ENCODE assay signal across 9 cellular contexts in genomic region chr1:19113362-19114092, GRCh38.
DNase-seq lines count a peak whose midpoint lies in the region; ATAC-seq and TF ChIP-seq lines count a peak whose summit lies in the region.
"Had no signal": no experiment of that assay in that cellular context is flagged by ENCODE, and none has a peak within 500 bp of the region (broad histone marks: within the 10 kb centered on the region; RNA-seq: fewer than 3 reads in every experiment).

No MANE protein-coding gene starts in this region.

- no peak overlapping the region for H3K27ac ChIP-seq in CD4-positive, alpha-beta T cell (ENCODE audit: low read depth, low read length)
- H3K27ac ChIP-seq in SJSA1 = no peak overlapping the region
- H3K27ac ChIP-seq: upper lobe of left lung had no signal

- H3K27me3 Mint-ChIP-seq in CD4-positive, alpha-beta T cell = no peaks in the 10 kb centered on the region

- no peaks in the 10 kb centered on the region for H3K9me3 ChIP-seq in CD4-positive, alpha-beta T cell (ENCODE audit: control insufficient read depth, low read length)
- H3K9me3 ChIP-seq in SJSA1 (replicated peaks) = no peaks in the 10 kb centered on the region
- H3K9me3 ChIP-seq: upper lobe of left lung had no signal

- peak; percentile 36 for TF ChIP-seq CTCF in CD4-positive, alpha-beta T cell (IDR thresholded peaks at IDR 0.05)

- no peaks in the 10 kb centered on the region for H3K27me3 ChIP-seq in CD4-positive, alpha-beta T cell (ENCODE audit: control insufficient read depth, insufficient read depth, low read length)
- H3K27me3 ChIP-seq in SJSA1 (replicated peaks) = no peaks in the 10 kb centered on the region
- H3K27me3 ChIP-seq: upper lobe of left lung had no signal

- H3K4me3 Mint-ChIP-seq in CD4-positive, alpha-beta T cell = no peak overlapping the region

- CTCF ChIA-PET in CD4-positive, alpha-beta T cell (lab: Charles Lee) = interaction anchor here (0.7 to 1.6 kb wide), 5 partner anchors 10 to 229 kb away, joined by 3 to 13 read pairs (median 6); no protein-coding TSS in a partner anchor

- no peak overlapping the region for H3K4me3 ChIP-seq in SJSA1
- H3K4me3 ChIP-seq: upper lobe of left lung had no signal

- H3K36me3 ChIP-seq in SJSA1 = peaks cover 98% of the 10 kb centered on the region

- H3K9me3 Mint-ChIP-seq in CD4-positive, alpha-beta T cell = no peaks in the 10 kb centered on the region

- DNase-seq in CD4-positive, alpha-beta T cell = peak in 9 of 10 experiments; percentile 10 to 37 (median 15)
- DNase-seq in H4 (ENCODE audit: low spot score) (peak; percentile 35), SJSA1 (ENCODE audit: low read depth in 1 of 2, low spot score in 2 of 2) (peak; percentile 11 to 43), T47D (ENCODE audit: low read depth in 1 of 2, low spot score in 1 of 2) (peak; percentile 26 to 63), mucosa of gallbladder (ENCODE audit: low spot score) (peak; percentile 15), sciatic nerve (ENCODE audit: low spot score) (no peak)
- DNase-seq: upper lobe of left lung had no signal

- POLR2A ChIA-PET in CD4-positive, alpha-beta T cell (lab: Charles Lee) = interaction anchor here (0.7 to 1.4 kb wide), 2 partner anchors 66 to 211 kb away, joined by 3 to 8 read pairs; partner anchors contain the start of gene ALDH4A1

- ATAC-seq in CD4-positive, alpha-beta T cell (ENCODE audit: poor library complexity) = peak; percentile 74
- ATAC-seq in GM19463 (IDR thresholded peaks at IDR 0.05; ENCODE audit: unreplicated experiment) (no peak), sciatic nerve (no peak), GM19467 (IDR thresholded peaks at IDR 0.05; ENCODE audit: unreplicated experiment) (no peak)

- no peaks in the 10 kb centered on the region for H3K4me1 ChIP-seq in SJSA1 (replicated peaks)
- H3K4me1 ChIP-seq: upper lobe of left lung had no signal

- H3K36me3 Mint-ChIP-seq in CD4-positive, alpha-beta T cell (ENCODE audit: low read depth) = peaks cover 97% of the 10 kb centered on the region

- no peaks in the 10 kb centered on the region for H3K4me1 Mint-ChIP-seq in CD4-positive, alpha-beta T cell (ENCODE audit: low read depth)

- H3K27ac Mint-ChIP-seq in CD4-positive, alpha-beta T cell = no peak overlapping the region

- intact Hi-C loops in CD4-positive, alpha-beta T cell (cut with DNase I, micrococcal nuclease) = loop anchor here in 1 of 2 experiments (1.0 to 5.0 kb wide), 2 partner anchors 200 to 231 kb away; no protein-coding TSS in a partner anchor
- intact Hi-C loops in sciatic nerve (cut with DNase I) = no loop called here

- in situ Hi-C loops in T47D (cut with HindIII; ENCODE audit: low pct_unique_long_range_greater_than_20kb, low sequenced_read_pairs) = no loop called here
